In the genomic region with DNA sequence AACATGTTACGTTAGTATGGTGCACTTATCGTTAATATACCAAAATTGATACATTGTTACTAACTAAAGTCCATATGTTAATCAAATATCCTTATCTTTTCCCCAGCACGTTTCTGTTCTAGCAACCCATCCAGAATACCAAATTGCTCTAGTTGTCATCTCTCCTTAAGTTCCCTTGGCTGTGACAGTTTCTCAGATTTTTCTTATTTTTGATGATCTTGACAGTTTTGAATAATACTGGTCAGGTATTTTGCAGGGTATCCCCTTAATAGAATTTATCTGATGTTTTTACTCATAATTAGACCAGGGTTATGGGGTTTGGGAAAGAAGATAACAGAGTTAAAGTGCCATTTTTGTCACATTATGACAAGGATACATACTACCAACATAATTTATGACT, we compare ENCODE assay signal across 28 cellular contexts.
"Had no signal": no experiment of that assay in that cellular context is flagged by ENCODE, and none has a peak within 500 bp of the region (broad histone marks: within the 10 kb centered on the region; RNA-seq: fewer than 3 reads in every experiment).

No MANE protein-coding gene starts in this region.

- H3K36me3 ChIP-seq: neural progenitor cell, ovary, spleen, suprapubic skin, tibial artery, transverse colon, upper lobe of right lung, uterus had no signal

- H2AFZ ChIP-seq: neural progenitor cell, parathyroid adenoma had no signal

- H3K4me3 ChIP-seq: neural progenitor cell, ovary, psoas muscle, skin epidermis, smooth muscle cell, spleen, suprapubic skin, testis, tibial artery, transverse colon, upper lobe of right lung, uterus had no signal

- H3K9ac ChIP-seq: neural progenitor cell, parathyroid adenoma had no signal

- H3K4me1 ChIP-seq: suprapubic skin, testis, uterus had no signal

- H3K9me3 ChIP-seq: ovary, psoas muscle, suprapubic skin, testis, uterus had no signal

- H3K27me3 ChIP-seq: neural progenitor cell, ovary, spleen, suprapubic skin, testis, tibial artery, transverse colon, upper lobe of right lung, uterus had no signal

- H3K79me2 ChIP-seq: parathyroid adenoma had no signal

- ATAC-seq: natural killer cell; psoas muscle; right cardiac atrium; sciatic nerve; stimulated activated memory B cell treated with anti-CD40 and anti-IgM and Interleukin-4, amounts not matched to agents 10 μg/mL and 1 μg/mL and 100 μg/mL, for 72 hours; stimulated activated naive CD8-positive, alpha-beta T cell treated with anti-CD3 and anti-CD28 coated beads, Interleukin-15, amount 100 ng/mL, for 72 hours; stimulated activated naive CD8-positive, alpha-beta T cell treated with anti-CD3 and anti-CD28 coated beads, Interleukin-15, Interleukin-2, amounts not matched to agents 100 U/mL and 50 U/mL, for 24 hours; upper lobe of right lung had no signal

- H3K4me2 ChIP-seq: neural progenitor cell, smooth muscle cell had no signal

- DNase-seq: natural killer cell; occipital lobe; ovary; posterior cingulate gyrus; psoas muscle; right cardiac atrium; spleen; stimulated activated CD4-positive, alpha-beta T cell treated with anti-CD3 and anti-CD28 coated beads, Interleukin-12 subunit alpha, Interleukin-12 subunit beta, amount 100 ng/mL, for 4 hours; stimulated activated CD4-positive, alpha-beta T cell treated with anti-CD3 and anti-CD28 coated beads, Interleukin-1b, Interleukin-23, amount 100 ng/mL, for 48 hours; stimulated activated CD4-positive, alpha-beta T cell treated with anti-CD3 and anti-CD28 coated beads, Interleukin-4, amount 100 ng/mL, for 1 hour; stimulated activated CD4-positive, alpha-beta T cell treated with anti-CD3 and anti-CD28 coated beads, Interleukin-4, amount 100 ng/mL, for 4 hours; stimulated activated CD8-positive, alpha-beta memory T cell treated with anti-CD3 and anti-CD28 coated beads, Interleukin-4, amount 100 ng/mL, for 48 hours; stimulated activated naive CD4-positive, alpha-beta T cell; stimulated activated naive CD8-positive, alpha-beta T cell treated with anti-CD3 and anti-CD28 coated beads, Interleukin-15, amount 100 ng/mL, for 72 hours; stimulated activated naive CD8-positive, alpha-beta T cell treated with anti-CD3 and anti-CD28 coated beads, Interleukin-15, Interleukin-2, amounts not matched to agents 100 U/mL and 50 U/mL, for 24 hours; substantia nigra; testis; tibial artery; transverse colon; upper lobe of right lung; uterus had no signal

- H3K27ac ChIP-seq: neural progenitor cell, ovary, parathyroid adenoma, psoas muscle, skin epidermis, spleen, suprapubic skin, testis, tibial artery, transverse colon, upper lobe of right lung, uterus had no signal
